In the genomic region with DNA sequence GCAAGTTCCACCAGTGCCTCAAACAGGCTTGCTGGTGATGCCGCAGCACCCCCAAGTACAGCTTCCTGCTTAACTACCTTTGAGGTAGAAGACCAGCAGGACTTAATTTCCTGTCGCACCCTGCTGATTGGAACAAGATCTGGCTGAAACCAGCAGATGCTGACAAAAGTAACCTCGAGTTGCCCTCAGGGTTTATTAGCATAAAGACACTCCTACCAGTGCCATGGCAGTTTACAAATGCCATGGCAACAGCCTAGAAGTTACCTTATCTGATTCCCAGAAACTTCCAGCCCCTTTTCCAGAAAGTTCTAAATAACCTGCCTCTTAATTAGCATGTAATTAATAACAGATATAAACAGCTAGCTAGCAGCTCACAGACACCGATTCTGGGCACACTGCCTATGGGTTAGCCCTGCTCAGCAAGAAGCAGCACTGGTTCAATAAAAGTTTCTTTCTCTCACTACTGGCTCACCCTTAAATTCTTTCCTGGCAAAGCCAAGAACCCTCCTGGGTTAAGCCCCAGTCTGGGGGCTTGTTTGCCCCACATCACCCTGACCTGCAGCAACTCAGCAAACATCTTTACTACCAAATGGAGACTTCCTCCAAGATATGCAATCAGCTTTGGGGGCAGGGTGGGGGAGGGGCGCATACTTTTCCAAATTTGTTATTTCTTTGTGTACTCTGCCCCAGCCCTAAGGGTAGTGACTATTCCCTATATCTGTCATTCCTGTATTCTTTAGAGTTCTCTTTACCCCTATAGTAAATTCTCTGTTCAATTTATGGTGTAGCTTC, we compare ENCODE assay signal across 8 cellular contexts. TPM values are rescaled to one million over a fixed set of nuclear protein-coding genes. Genes with fewer than 3 reads are reported as not detected.
DNase-seq lines count a peak whose midpoint lies in the region; ATAC-seq, FAIRE-seq and TF ChIP-seq lines count a peak whose summit lies in the region.

No MANE protein-coding gene starts in this region.

- no peak for FAIRE-seq in H54 (lab: Jason Lieb, UNC)

- H3K4me3 Mint-ChIP-seq in CD8-positive, alpha-beta T cell: peak overlapping the region; percentile 37
- no peak overlapping the region for H3K4me3 Mint-ChIP-seq in activated T-helper 17 cell treated with anti-CD3 and anti-CD28 coated beads, Interleukin-2, amount 50 U/mL, for 72 hours

- H3K9ac ChIP-seq in iPS-18a (ENCODE audit: low read length): no peak overlapping the region

- H3K27me3 ChIP-seq in CD8-positive, alpha-beta T cell (ENCODE audit: insufficient read depth, low read length): no peaks in the 10 kb centered on the region
- no peaks in the 10 kb centered on the region for H3K27me3 ChIP-seq in iPS-18a (ENCODE audit: control insufficient read depth, insufficient read depth, low read length)

- H3K4me1 ChIP-seq in CD8-positive, alpha-beta T cell (ENCODE audit: insufficient read depth, low read length): peaks cover 15% of the 10 kb centered on the region
- peaks cover 22% of the 10 kb centered on the region for H3K4me1 ChIP-seq in iPS-18a (ENCODE audit: control insufficient read depth, low read depth, low read length)

- peak; percentile 1 to 53 (median 17) for DNase-seq in CD8-positive, alpha-beta T cell
- DNase-seq in H54 (ENCODE audit: insufficient read length, low spot score) (no peak), NCI-H2081 treated with DMSO at 0.1 percent for 48 hours (lab: John Stamatoyannopoulos, UW) (no peak)

- peaks cover 27% of the 10 kb centered on the region for H3K4me1 Mint-ChIP-seq in CD8-positive, alpha-beta T cell (ENCODE audit: low read depth)
- peaks cover 22% of the 10 kb centered on the region for H3K4me1 Mint-ChIP-seq in activated T-helper 17 cell treated with anti-CD3 and anti-CD28 coated beads, Interleukin-2, amount 50 U/mL, for 72 hours

- no peaks in the 10 kb centered on the region for H3K9me3 Mint-ChIP-seq in CD8-positive, alpha-beta T cell
- H3K9me3 Mint-ChIP-seq in activated T-helper 17 cell treated with anti-CD3 and anti-CD28 coated beads, Interleukin-2, amount 50 U/mL, for 72 hours: no peaks in the 10 kb centered on the region

- ATAC-seq in CD8-positive, alpha-beta T cell: peak; percentile 78
- no peak for ATAC-seq in activated T-helper 17 cell treated with anti-CD3 and anti-CD28 coated beads, Interleukin-2, amount 50 U/mL, for 72 hours (replicated peaks)
- no peak for ATAC-seq in GM21825 (IDR thresholded peaks at IDR 0.05; ENCODE audit: unreplicated experiment)
- ATAC-seq in GM18873 (IDR thresholded peaks at IDR 0.05; ENCODE audit: low FRiP score, unreplicated experiment): no peak

- CTCF ChIA-PET in CD8-positive, alpha-beta T cell (lab: Charles Lee): interaction anchor here (0.7 to 1.3 kb wide), 2 partner anchors 28 to 40 kb away, joined by 3 to 4 read pairs; no protein-coding TSS in a partner anchor

- no peak for TF ChIP-seq CTCF in CD8-positive, alpha-beta T cell (IDR thresholded peaks at IDR 0.05)

- no peak for TF ChIP-seq POLR2A in H54 (IDR thresholded peaks at IDR 0.05; ENCODE audit: low read depth, low read length)

- H3K27me3 Mint-ChIP-seq in CD8-positive, alpha-beta T cell (ENCODE audit: low read depth): no peaks in the 10 kb centered on the region
- no peaks in the 10 kb centered on the region for H3K27me3 Mint-ChIP-seq in activated T-helper 17 cell treated with anti-CD3 and anti-CD28 coated beads, Interleukin-2, amount 50 U/mL, for 72 hours

- intact Hi-C loops in CD8-positive, alpha-beta T cell (cut with DNase I, micrococcal nuclease): no loop called here

- no peaks in the 10 kb centered on the region for H3K9me3 ChIP-seq in CD8-positive, alpha-beta T cell (ENCODE audit: low read length)
- H3K9me3 ChIP-seq in KOPT-K1 (ENCODE audit: insufficient read depth, low read length, poor library complexity, severe bottlenecking) (no peaks in the 10 kb centered on the region), iPS-18a (ENCODE audit: control insufficient read depth, low read depth, low read length) (no peaks in the 10 kb centered on the region)

- H3K27ac Mint-ChIP-seq in CD8-positive, alpha-beta T cell: peak overlapping the region; percentile 14
- H3K27ac Mint-ChIP-seq in activated T-helper 17 cell treated with anti-CD3 and anti-CD28 coated beads, Interleukin-2, amount 50 U/mL, for 72 hours: peak overlapping the region; percentile 76

- POLR2A ChIA-PET in CD8-positive, alpha-beta T cell (lab: Charles Lee): interaction anchor here (0.7 to 1.0 kb wide), 3 partner anchors 11 to 147 kb away, joined by 3 to 4 read pairs (median 3); no protein-coding TSS in a partner anchor

- no peak overlapping the region for H3K4me3 ChIP-seq in CD8-positive, alpha-beta T cell (ENCODE audit: low read depth, low read length)
- peak overlapping the region; percentile 18 for H3K4me3 ChIP-seq in iPS-18a (ENCODE audit: low read length)

- no peak overlapping the region for H3K27ac ChIP-seq in CD8-positive, alpha-beta T cell (ENCODE audit: low read depth, low read length)
- H3K27ac ChIP-seq in KOPT-K1 (ENCODE audit: low read depth, low read length, poor library complexity, severe bottlenecking) (peak overlapping the region; percentile 42), iPS-18a (ENCODE audit: low read length) (peak overlapping the region; percentile 13)

- no peaks in the 10 kb centered on the region for H3K36me3 ChIP-seq in CD8-positive, alpha-beta T cell (ENCODE audit: insufficient read depth, low read length)
- H3K36me3 ChIP-seq in KOPT-K1 (ENCODE audit: insufficient read depth, low read length): no peaks in the 10 kb centered on the region
- H3K36me3 ChIP-seq in iPS-18a (ENCODE audit: control insufficient read depth, low read depth, low read length): no peaks in the 10 kb centered on the region

- no peaks in the 10 kb centered on the region for H3K36me3 Mint-ChIP-seq in CD8-positive, alpha-beta T cell
- peaks cover 5% of the 10 kb centered on the region for H3K36me3 Mint-ChIP-seq in activated T-helper 17 cell treated with anti-CD3 and anti-CD28 coated beads, Interleukin-2, amount 50 U/mL, for 72 hours (ENCODE audit: low read depth)

RNA-seq across cellular contexts. Expression of a gene that starts 54.2 kb away (rescaled TPM):
- total RNA-seq in CD8-positive, alpha-beta T cell: 10 to 100 TPM; 33.2 to 34.1 TPM
- 100 to 1,000 TPM in 1 of 2 donors, 10 to 100 TPM in 1; 97.5 to 130 TPM for total RNA-seq in activated T-helper 17 cell treated with anti-CD3 and anti-CD28 coated beads, Interleukin-2, amount 50 U/mL, for 72 hours

Comparison
In these comparisons a context has a peak if more than half of its experiments do, and no peak if none do; other contexts are left out.
1. DNase-seq: peak in CD8-positive, alpha-beta T cell (7 of 7); none in H54 (single experiment) and NCI-H2081 treated with DMSO at 0.1 percent for 48 hours (single experiment).